Comparison of ENCODE assay signal across 24 cellular contexts in genomic region chr14:21978999-21979314, GRCh38.
DNase-seq lines count a peak whose midpoint lies in the region; ATAC-seq and TF ChIP-seq lines count a peak whose summit lies in the region.
"Had no signal": no experiment of that assay in that cellular context is flagged by ENCODE, and none has a peak within 500 bp of the region (broad histone marks: within the 10 kb centered on the region; RNA-seq: fewer than 3 reads in every experiment).

No MANE protein-coding gene starts in this region.

- H3K27me3 Mint-ChIP-seq in activated naive CD4-positive, alpha-beta T cell treated with anti-CD3 and anti-CD28 coated beads for 36 hours (ENCODE audit: low read depth): no peaks in the 10 kb centered on the region
- H3K27me3 Mint-ChIP-seq in activated CD8-positive, alpha-beta T cell treated with anti-CD3 and anti-CD28 coated beads, Interleukin-2, amount 10 ng/mL, durations not matched to agents 7 days and 5 days (ENCODE audit: low read depth): peaks cover 24% of the 10 kb centered on the region
- peaks cover 0 to 16% (median 0%) of the 10 kb centered on the region in 5 donors for H3K27me3 Mint-ChIP-seq in naive thymus-derived CD8-positive, alpha-beta T cell
- H3K27me3 Mint-ChIP-seq in GM23338 (ENCODE audit: insufficient read depth, low read depth, poor library complexity): peaks cover 5% of the 10 kb centered on the region
- H3K27me3 Mint-ChIP-seq: brain had no signal

- H3K4me1 Mint-ChIP-seq in activated naive CD4-positive, alpha-beta T cell treated with anti-CD3 and anti-CD28 coated beads for 36 hours (ENCODE audit: low read depth): peaks cover 26% of the 10 kb centered on the region
- peaks cover 23% of the 10 kb centered on the region for H3K4me1 Mint-ChIP-seq in activated CD8-positive, alpha-beta T cell treated with anti-CD3 and anti-CD28 coated beads, Interleukin-2, amount 10 ng/mL, durations not matched to agents 7 days and 5 days (ENCODE audit: low read depth)
- peaks cover 10 to 24% (median 19%) of the 10 kb centered on the region in 4 donors for H3K4me1 Mint-ChIP-seq in naive thymus-derived CD8-positive, alpha-beta T cell
- H3K4me1 Mint-ChIP-seq in GM23338: no peaks in the 10 kb centered on the region
- H3K4me1 Mint-ChIP-seq: brain, nephron progenitor cell had no signal

- peak overlapping the region; percentile 76 for H3K27ac Mint-ChIP-seq in activated naive CD4-positive, alpha-beta T cell treated with anti-CD3 and anti-CD28 coated beads for 36 hours
- peak overlapping the region; percentile 53 for H3K27ac Mint-ChIP-seq in activated CD8-positive, alpha-beta T cell treated with anti-CD3 and anti-CD28 coated beads, Interleukin-2, amount 10 ng/mL, durations not matched to agents 7 days and 5 days
- H3K27ac Mint-ChIP-seq in naive thymus-derived CD8-positive, alpha-beta T cell: peak overlapping the region in 6 of 10 donors; percentile 22 to 88 (median 72)
- H3K27ac Mint-ChIP-seq in GM23338: no peak overlapping the region
- H3K27ac Mint-ChIP-seq: brain; nephron progenitor cell; stimulated activated memory B cell treated with anti-CD40 and anti-IgM and Interleukin-4, amounts not matched to agents 10 μg/mL and 1 μg/mL and 100 μg/mL, for 72 hours had no signal

- CTCF ChIA-PET in activated naive CD4-positive, alpha-beta T cell treated with anti-CD3 and anti-CD28 coated beads for 36 hours (lab: Charles Lee): interaction anchor here (0.6 to 3.5 kb wide), 25 partner anchors 9 to 592 kb away, joined by 3 to 37 read pairs (median 5); no protein-coding TSS in a partner anchor
- CTCF ChIA-PET in activated CD8-positive, alpha-beta T cell treated with anti-CD3 and anti-CD28 coated beads, Interleukin-2, amount 10 ng/mL, durations not matched to agents 7 days and 5 days (lab: Charles Lee): interaction anchor here (0.8 to 7.4 kb wide), 37 partner anchors 11 to 620 kb away, joined by 3 to 169 read pairs (median 6); no protein-coding TSS in a partner anchor

- no peak overlapping the region for H2AFZ ChIP-seq in GM23338

- no peaks in the 10 kb centered on the region for H3K36me3 ChIP-seq in GM23338 (ENCODE audit: insufficient read depth)
- H3K36me3 ChIP-seq: esophagus muscularis mucosa, Peyer's patch, suprapubic skin, WERI-Rb-1 had no signal

- no peaks in the 10 kb centered on the region for H3K27me3 ChIP-seq in GM23338 (ENCODE audit: insufficient read depth)
- H3K27me3 ChIP-seq: Peyer's patch, suprapubic skin had no signal

- no peak overlapping the region for H3K4me3 ChIP-seq in GM23338
- H3K4me3 ChIP-seq: esophagus muscularis mucosa, Peyer's patch, suprapubic skin had no signal

- H3K27ac ChIP-seq in GM23338 (ENCODE audit: low read depth): no peak overlapping the region
- H3K27ac ChIP-seq: C4-2B, esophagus muscularis mucosa, Peyer's patch, suprapubic skin, WERI-Rb-1 had no signal

- peak; percentile 47 for ATAC-seq in activated CD8-positive, alpha-beta T cell treated with anti-CD3 and anti-CD28 coated beads, Interleukin-2, amount 10 ng/mL, durations not matched to agents 7 days and 5 days
- peak; percentile 50 to 61 for ATAC-seq in naive thymus-derived CD8-positive, alpha-beta T cell
- no peak for ATAC-seq in GM23338
- ATAC-seq: stimulated activated memory B cell treated with anti-CD40 and anti-IgM and Interleukin-4, amounts not matched to agents 10 μg/mL and 1 μg/mL and 100 μg/mL, for 72 hours had no signal

- no peaks in the 10 kb centered on the region for H3K79me2 ChIP-seq in GM23338 (replicated peaks; ENCODE audit: insufficient read depth)

- peak overlapping the region; percentile 76 for H3K4me3 Mint-ChIP-seq in activated naive CD4-positive, alpha-beta T cell treated with anti-CD3 and anti-CD28 coated beads for 36 hours
- H3K4me3 Mint-ChIP-seq in activated CD8-positive, alpha-beta T cell treated with anti-CD3 and anti-CD28 coated beads, Interleukin-2, amount 10 ng/mL, durations not matched to agents 7 days and 5 days: peak overlapping the region; percentile 69
- H3K4me3 Mint-ChIP-seq in naive thymus-derived CD8-positive, alpha-beta T cell: peak overlapping the region; percentile 21 to 84 (median 72)
- H3K4me3 Mint-ChIP-seq in GM23338: no peak overlapping the region
- H3K4me3 Mint-ChIP-seq: brain; nephron progenitor cell; stimulated activated memory B cell treated with anti-CD40 and anti-IgM and Interleukin-4, amounts not matched to agents 10 μg/mL and 1 μg/mL and 100 μg/mL, for 72 hours had no signal

- no peaks in the 10 kb centered on the region for H4K20me1 ChIP-seq in GM23338 (replicated peaks; ENCODE audit: insufficient read depth)

- DNase-seq in activated naive CD4-positive, alpha-beta T cell treated with anti-CD3 and anti-CD28 coated beads for 36 hours: no peak
- DNase-seq in activated naive CD4-positive, alpha-beta T cell treated with Interleukin-2 at 50 U/mL for 16 hours: no peak
- DNase-seq in GDM1 (lab: John Stamatoyannopoulos, UW) (peak; percentile 13), GM23338 (ENCODE audit: low spot score) (no peak), NK-92 (lab: John Stamatoyannopoulos, UW; ENCODE audit: unreplicated experiment) (no peak), DMS53 treated with DMSO at 0.1 percent for 48 hours (lab: John Stamatoyannopoulos, UW; ENCODE audit: unreplicated experiment) (no peak)
- DNase-seq in activated CD8-positive, alpha-beta T cell treated with anti-CD3 and anti-CD28 coated beads, Interleukin-2, amount 10 ng/mL, durations not matched to agents 7 days and 5 days: no peak
- peak in 1 of 10 donors; percentile 13 for DNase-seq in naive thymus-derived CD8-positive, alpha-beta T cell
- DNase-seq: amniotic stem cell; cerebellar nuclear complex; foreskin fibroblast; NCI-H1092; NCI-H1694 treated with DMSO at 0.1 percent for 48 hours; NCI-H748 treated with DMSO at 0.1 percent for 48 hours; nephron progenitor cell; Peyer's patch; SHP77 treated with DMSO at 0.1 percent for 48 hours; stimulated activated CD4-positive, alpha-beta T cell treated with anti-CD3 and anti-CD28 coated beads, Interleukin-15, amount 100 ng/mL, for 24 hours; WERI-Rb-1 had no signal

- no peak for TF ChIP-seq CTCF in GM23338 (conservative IDR thresholded peaks at IDR 0.05; ENCODE audit: low read depth in 2 of 2)

- H3K4me2 ChIP-seq in GM23338: no peak overlapping the region

- H3K36me3 Mint-ChIP-seq in activated naive CD4-positive, alpha-beta T cell treated with anti-CD3 and anti-CD28 coated beads for 36 hours (ENCODE audit: low read depth): no peaks in the 10 kb centered on the region
- H3K36me3 Mint-ChIP-seq in activated CD8-positive, alpha-beta T cell treated with anti-CD3 and anti-CD28 coated beads, Interleukin-2, amount 10 ng/mL, durations not matched to agents 7 days and 5 days (ENCODE audit: low read depth): no peaks in the 10 kb centered on the region
- no peaks in the 10 kb centered on the region for H3K36me3 Mint-ChIP-seq in naive thymus-derived CD8-positive, alpha-beta T cell
- no peaks in the 10 kb centered on the region for H3K36me3 Mint-ChIP-seq in GM23338 (ENCODE audit: low read depth)
- H3K36me3 Mint-ChIP-seq: brain; stimulated activated memory B cell treated with anti-CD40 and anti-IgM and Interleukin-4, amounts not matched to agents 10 μg/mL and 1 μg/mL and 100 μg/mL, for 72 hours had no signal

- H3F3A ChIP-seq in GM23338 (replicated peaks; ENCODE audit: low read depth): no peaks in the 10 kb centered on the region

- no peaks in the 10 kb centered on the region for H3K9me3 Mint-ChIP-seq in activated naive CD4-positive, alpha-beta T cell treated with anti-CD3 and anti-CD28 coated beads for 36 hours
- no peaks in the 10 kb centered on the region for H3K9me3 Mint-ChIP-seq in activated CD8-positive, alpha-beta T cell treated with anti-CD3 and anti-CD28 coated beads, Interleukin-2, amount 10 ng/mL, durations not matched to agents 7 days and 5 days (ENCODE audit: insufficient read depth)
- no peaks in the 10 kb centered on the region for H3K9me3 Mint-ChIP-seq in naive thymus-derived CD8-positive, alpha-beta T cell
- H3K9me3 Mint-ChIP-seq in GM23338: no peaks in the 10 kb centered on the region
- H3K9me3 Mint-ChIP-seq: brain had no signal

- no peaks in the 10 kb centered on the region for H3K4me1 ChIP-seq in GM23338 (ENCODE audit: insufficient read depth)
- H3K4me1 ChIP-seq: esophagus muscularis mucosa, Peyer's patch, suprapubic skin had no signal

- no peaks in the 10 kb centered on the region for H3K9me2 ChIP-seq in GM23338 (ENCODE audit: insufficient read depth)

- POLR2A ChIA-PET in activated CD8-positive, alpha-beta T cell treated with anti-CD3 and anti-CD28 coated beads, Interleukin-2, amount 10 ng/mL, durations not matched to agents 7 days and 5 days (lab: Charles Lee): interaction anchor here (0.7 to 2.0 kb wide), 10 partner anchors 18 to 591 kb away, joined by 3 to 12 read pairs (median 5); no protein-coding TSS in a partner anchor
- POLR2A ChIA-PET in naive thymus-derived CD8-positive, alpha-beta T cell (lab: Charles Lee): interaction anchor here (0.9 to 1.6 kb wide), 10 partner anchors 9 to 591 kb away, joined by 3 to 13 read pairs (median 4); no protein-coding TSS in a partner anchor

- intact Hi-C loops in activated naive CD4-positive, alpha-beta T cell treated with anti-CD3 and anti-CD28 coated beads for 36 hours (cut with micrococcal nuclease): loop anchor here (1.0 to 10.0 kb wide), 5 partner anchors 37 to 676 kb away; no protein-coding TSS in a partner anchor

TF ChIP-seq in GM23338, 12 proteins besides CTCF, POLR2A, EP300 and RAD21:
- no peak for TF ChIP-seq EZH2phosphoT487 (IDR thresholded peaks at IDR 0.05; ENCODE audit: unreplicated experiment)
- no peak for TF ChIP-seq NANOG (IDR thresholded peaks at IDR 0.05; ENCODE audit: borderline replicate concordance)
- no peak for TF ChIP-seq ETS1 (IDR thresholded peaks at IDR 0.05)
TF ChIP-seq in GM23338: peak in this region for 0.
